ENCODE assay signal across 1 cellular context in the genomic region with DNA sequence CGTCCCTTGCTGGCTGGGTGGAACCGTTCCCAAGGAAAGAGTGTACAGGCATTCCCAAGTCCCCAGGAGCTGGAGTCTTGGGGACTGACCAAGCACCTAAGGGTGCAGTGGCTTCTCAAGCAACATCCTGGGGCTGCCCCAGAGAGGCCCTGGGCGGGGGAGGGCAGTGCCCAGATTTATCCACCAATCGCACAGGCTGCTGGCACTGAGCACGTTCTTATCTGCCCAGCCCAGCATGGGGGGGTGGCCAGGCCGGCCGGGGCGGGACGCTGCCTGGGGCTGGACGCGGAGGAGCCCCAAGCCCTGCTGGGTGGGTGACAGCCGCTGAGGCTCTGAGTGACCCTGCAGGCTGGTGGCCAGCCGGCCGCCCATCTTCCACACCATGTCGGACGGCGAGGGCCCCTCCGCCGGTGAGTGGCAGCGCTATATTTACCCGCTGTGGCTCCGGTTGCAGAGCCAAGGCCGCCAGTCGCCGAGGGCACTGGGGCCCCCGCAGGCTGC.
TF ChIP-seq lines count a peak whose summit lies in the region.

No MANE protein-coding gene starts in this region.

TF ChIP-seq in SK-N-SH treated with all-trans-retinoic acid at 6 μM for 48 hours, 23 proteins besides CTCF, POLR2A, EP300 and RAD21 (continued from another document):
- TF ChIP-seq PATZ1 (CRISPR knock-in tag; IDR thresholded peaks at IDR 0.05; ENCODE audit: borderline replicate concordance), result no peak
- TF ChIP-seq, protein P1, sequence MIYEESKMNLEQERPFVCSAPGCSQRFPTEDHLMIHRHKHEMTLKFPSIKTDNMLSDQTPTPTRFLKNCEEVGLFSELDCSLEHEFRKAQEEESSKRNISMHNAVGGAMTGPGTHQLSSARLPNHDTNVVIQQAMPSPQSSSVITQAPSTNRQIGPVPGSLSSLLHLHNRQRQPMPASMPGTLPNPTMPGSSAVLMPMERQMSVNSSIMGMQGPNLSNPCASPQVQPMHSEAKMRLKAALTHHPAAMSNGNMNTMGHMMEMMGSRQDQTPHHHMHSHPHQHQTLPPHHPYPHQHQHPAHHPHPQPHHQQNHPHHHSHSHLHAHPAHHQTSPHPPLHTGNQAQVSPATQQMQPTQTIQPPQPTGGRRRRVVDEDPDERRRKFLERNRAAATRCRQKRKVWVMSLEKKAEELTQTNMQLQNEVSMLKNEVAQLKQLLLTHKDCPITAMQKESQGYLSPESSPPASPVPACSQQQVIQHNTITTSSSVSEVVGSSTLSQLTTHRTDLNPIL (CRISPR knock-in tag; IDR thresholded peaks at IDR 0.05; ENCODE audit: low read depth), result no peak
- no peak for TF ChIP-seq BACH2 (CRISPR knock-in tag; IDR thresholded peaks at IDR 0.05; ENCODE audit: borderline replicate concordance)
TF ChIP-seq in SK-N-SH treated with all-trans-retinoic acid at 6 μM for 48 hours: peak in this region for 0.
